21 cellular contexts compared by ENCODE assay signal in the genomic region with DNA sequence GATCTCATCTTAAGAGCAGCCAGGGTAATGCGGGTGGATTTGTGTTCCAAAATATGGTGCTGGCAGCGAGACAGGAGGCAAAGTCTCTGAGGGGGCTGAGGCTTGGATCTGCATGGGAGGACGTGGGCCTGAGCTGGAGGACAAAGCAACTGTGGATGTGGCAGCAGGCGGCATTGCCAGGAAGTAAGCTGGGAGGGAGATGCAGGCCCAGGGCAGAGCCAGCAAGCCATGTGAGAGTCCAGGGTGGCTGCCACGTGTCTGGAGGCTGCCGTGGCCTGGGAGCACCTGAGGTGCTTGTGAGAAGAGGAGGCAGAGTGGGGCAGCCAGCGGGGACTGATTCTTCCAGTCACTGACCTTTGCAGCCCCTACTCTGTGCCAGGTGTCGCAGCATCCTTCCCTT. TPM values are rescaled to one million over a fixed set of nuclear protein-coding genes. Genes with fewer than 3 reads are reported as not detected.
DNase-seq lines count a peak whose midpoint lies in the region; ATAC-seq and TF ChIP-seq lines count a peak whose summit lies in the region.
"Had no signal": no experiment of that assay in that cellular context is flagged by ENCODE, and none has a peak within 500 bp of the region (broad histone marks: within the 10 kb centered on the region; RNA-seq: fewer than 3 reads in every experiment).

No MANE protein-coding gene starts in this region.

- H3K9me2 ChIP-seq in GM23338 (ENCODE audit: insufficient read depth), result no peaks in the 10 kb centered on the region

- DNase-seq in GM23338 (ENCODE audit: low spot score) (no peak), SHP77 treated with DMSO at 0.1 percent for 48 hours (lab: John Stamatoyannopoulos, UW) (peak; percentile 4), glutamatergic neuron (no peak), psoas muscle (peak; percentile 51 to 71), cerebellar cortex (ENCODE audit: low spot score) (no peak), MV-4-11 (lab: John Stamatoyannopoulos, UW) (no peak)
- DNase-seq: activated CD8-positive, alpha-beta T cell treated with anti-CD3 and anti-CD28 coated beads, Interleukin-2, amount 10 ng/mL, durations not matched to agents 7 days and 5 days; activated naive CD4-positive, alpha-beta T cell treated with anti-CD3 and anti-CD28 coated beads, Interleukin-2, amount 50 U/mL, for 16 hours; activated T-cell treated with anti-CD3 and anti-CD28 coated beads, Interleukin-2, amount 50 U/mL, for 24 hours; body of pancreas; CD8-positive, alpha-beta memory T cell; Karpas-422; NCI-H1105 treated with DMSO at 0.1 percent for 48 hours; NCI-H82; retina; T-helper 9 cell had no signal

- H3K9me3 Mint-ChIP-seq in GM23338 (peaks cover 3% of the 10 kb centered on the region; the same call in 1 of the 3 replicates), glutamatergic neuron (ENCODE audit: unreplicated experiment) (peaks cover 12% of the 10 kb centered on the region)
- H3K9me3 Mint-ChIP-seq: CD8-positive, alpha-beta memory T cell; dendritic cell treated with granulocyte-macrophage colony-stimulating factor and Interleukin-4, amounts not matched to agents 40 ng/mL and 50 ng/mL, for 4 days had no signal

- no peak overlapping the region for H3K4me2 ChIP-seq in GM23338

- H3K4me1 Mint-ChIP-seq in GM23338 (peaks cover 25% of the 10 kb centered on the region), glutamatergic neuron (ENCODE audit: low read depth, unreplicated experiment) (peaks cover 4% of the 10 kb centered on the region)
- H3K4me1 Mint-ChIP-seq: CD8-positive, alpha-beta memory T cell had no signal

- H3K4me3 ChIP-seq in GM23338 (no peak overlapping the region), psoas muscle (no peak overlapping the region)
- H3K4me3 ChIP-seq: body of pancreas, SK-N-MC, tibial nerve had no signal

- H3K27ac Mint-ChIP-seq in GM23338, result peak overlapping the region; percentile 42; the same call in 1 of the 2 replicates
- H3K27ac Mint-ChIP-seq in glutamatergic neuron (ENCODE audit: unreplicated experiment), result no peak overlapping the region
- H3K27ac Mint-ChIP-seq: activated CD8-positive, alpha-beta T cell treated with anti-CD3 and anti-CD28 coated beads, Interleukin-2, amount 10 ng/mL, durations not matched to agents 7 days and 5 days; activated T-cell treated with anti-CD3 and anti-CD28 coated beads, Interleukin-2, amount 50 U/mL, for 24 hours; dendritic cell treated with granulocyte-macrophage colony-stimulating factor and Interleukin-4, amounts not matched to agents 40 ng/mL and 50 ng/mL, for 4 days had no signal

- no peak for TF ChIP-seq CTCF in GM23338 (conservative IDR thresholded peaks at IDR 0.05; ENCODE audit: low read depth in 2 of 2)
- TF ChIP-seq CTCF in glutamatergic neuron (IDR thresholded peaks at IDR 0.05; ENCODE audit: partially characterized antibody, unreplicated experiment), result no peak
- no peak for TF ChIP-seq CTCF in psoas muscle (IDR thresholded peaks at IDR 0.05)

- intact Hi-C loops in psoas muscle (cut with DNase I), result no loop called here

- H3K27me3 ChIP-seq in GM23338 (ENCODE audit: insufficient read depth) (no peaks in the 10 kb centered on the region), psoas muscle (ENCODE audit: insufficient read depth in 3 of 3, low read length in 2 of 3) (no peaks in the 10 kb centered on the region)
- H3K27me3 ChIP-seq: body of pancreas, tibial nerve had no signal

- H3K36me3 ChIP-seq in GM23338 (ENCODE audit: insufficient read depth) (no peaks in the 10 kb centered on the region; the same call in 1 of the 2 replicates), psoas muscle (ENCODE audit: insufficient read depth in 1 of 2, low read depth in 1 of 2) (peaks cover 0 to 8% of the 10 kb centered on the region in 2 donors)

- WGBS in psoas muscle, 3 donors, result 27 to 42% (median 29%) methylated on average over 8 of the region's 8 CpGs

- H3K9me3 ChIP-seq in psoas muscle, result no peaks in the 10 kb centered on the region
- H3K9me3 ChIP-seq: body of pancreas, tibial nerve had no signal

- no peak overlapping the region for H3K27ac ChIP-seq in GM23338 (ENCODE audit: low read depth)
- H3K27ac ChIP-seq in psoas muscle, result peak overlapping the region; percentile 92
- H3K27ac ChIP-seq: body of pancreas, SK-N-MC, tibial nerve had no signal

- ATAC-seq in GM23338 (no peak), psoas muscle (peak; percentile 41 to 63 (median 50)), GM18520 (IDR thresholded peaks at IDR 0.05; ENCODE audit: unreplicated experiment) (no peak), HG02642 (IDR thresholded peaks at IDR 0.05; ENCODE audit: poor library complexity, unreplicated experiment) (no peak)
- ATAC-seq: activated CD8-positive, alpha-beta T cell treated with anti-CD3 and anti-CD28 coated beads, Interleukin-2, amount 10 ng/mL, durations not matched to agents 7 days and 5 days; body of pancreas had no signal

- H3K4me3 Mint-ChIP-seq in GM23338 (no peak overlapping the region), glutamatergic neuron (ENCODE audit: unreplicated experiment) (peak overlapping the region; percentile 25)
- H3K4me3 Mint-ChIP-seq: activated CD8-positive, alpha-beta T cell treated with anti-CD3 and anti-CD28 coated beads, Interleukin-2, amount 10 ng/mL, durations not matched to agents 7 days and 5 days; activated T-cell treated with anti-CD3 and anti-CD28 coated beads, Interleukin-2, amount 50 U/mL, for 24 hours; CD8-positive, alpha-beta memory T cell; dendritic cell treated with granulocyte-macrophage colony-stimulating factor and Interleukin-4, amounts not matched to agents 40 ng/mL and 50 ng/mL, for 4 days had no signal

- peaks cover 4% of the 10 kb centered on the region; the same call in 1 of the 2 replicates for H4K20me1 ChIP-seq in GM23338 (replicated peaks; ENCODE audit: insufficient read depth)

- H3K36me3 Mint-ChIP-seq in GM23338 (ENCODE audit: low read depth) (peaks cover 3% of the 10 kb centered on the region; the same call in 1 of the 3 replicates), glutamatergic neuron (ENCODE audit: unreplicated experiment) (peaks cover 5% of the 10 kb centered on the region)

- peaks cover 15% of the 10 kb centered on the region for H3K27me3 Mint-ChIP-seq in GM23338 (ENCODE audit: insufficient read depth, low read depth, poor library complexity)
- peaks cover 11% of the 10 kb centered on the region for H3K27me3 Mint-ChIP-seq in glutamatergic neuron (ENCODE audit: unreplicated experiment)
- H3K27me3 Mint-ChIP-seq: activated T-cell treated with anti-CD3 and anti-CD28 coated beads, Interleukin-2, amount 50 U/mL, for 24 hours; dendritic cell treated with granulocyte-macrophage colony-stimulating factor and Interleukin-4, amounts not matched to agents 40 ng/mL and 50 ng/mL, for 4 days had no signal

- H3K79me2 ChIP-seq in GM23338 (replicated peaks; ENCODE audit: insufficient read depth), result no peaks in the 10 kb centered on the region

- H3F3A ChIP-seq in GM23338 (replicated peaks; ENCODE audit: low read depth), result no peaks in the 10 kb centered on the region

- H2AFZ ChIP-seq in GM23338, result no peak overlapping the region

- H3K4me1 ChIP-seq in GM23338 (ENCODE audit: insufficient read depth) (peaks cover 17% of the 10 kb centered on the region), psoas muscle (peaks cover 6% of the 10 kb centered on the region)
- H3K4me1 ChIP-seq: body of pancreas, tibial nerve had no signal

TF ChIP-seq in GM23338, 12 proteins besides CTCF, POLR2A, EP300 and RAD21 (continues in another document):
- no peak for TF ChIP-seq POLR2AphosphoS5 (IDR thresholded peaks at IDR 0.05; ENCODE audit: low read depth)
- no peak for TF ChIP-seq ZNF331 (CRISPR knock-in tag; IDR thresholded peaks at IDR 0.05; ENCODE audit: low read depth)
- TF ChIP-seq, protein P1, sequence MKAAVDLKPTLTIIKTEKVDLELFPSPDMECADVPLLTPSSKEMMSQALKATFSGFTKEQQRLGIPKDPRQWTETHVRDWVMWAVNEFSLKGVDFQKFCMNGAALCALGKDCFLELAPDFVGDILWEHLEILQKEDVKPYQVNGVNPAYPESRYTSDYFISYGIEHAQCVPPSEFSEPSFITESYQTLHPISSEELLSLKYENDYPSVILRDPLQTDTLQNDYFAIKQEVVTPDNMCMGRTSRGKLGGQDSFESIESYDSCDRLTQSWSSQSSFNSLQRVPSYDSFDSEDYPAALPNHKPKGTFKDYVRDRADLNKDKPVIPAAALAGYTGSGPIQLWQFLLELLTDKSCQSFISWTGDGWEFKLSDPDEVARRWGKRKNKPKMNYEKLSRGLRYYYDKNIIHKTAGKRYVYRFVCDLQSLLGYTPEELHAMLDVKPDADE (IDR thresholded peaks at IDR 0.05), result no peak
- no peak for TF ChIP-seq JUNB (IDR thresholded peaks at IDR 0.05; ENCODE audit: unreplicated experiment)
- no peak for TF ChIP-seq REST (IDR thresholded peaks at IDR 0.05; ENCODE audit: unreplicated experiment)
- TF ChIP-seq ZNF114 (CRISPR knock-in tag; IDR thresholded peaks at IDR 0.05), result no peak

RNA-seq across cellular contexts. Expression of gene DPF1, which starts 52.0 kb away (rescaled TPM):
- total RNA-seq in GM23338 (2014; rRNA removed; shearing (Covaris generic)), result 8.3 and 11.7 TPM in 2 replicates
- 7.9 and 8.3 TPM in 2 replicates for polyA plus RNA-seq in GM23338 (2016; fragmentation: Nextera tagmentation; extraction: Ambion mirVana)
- 33.8 TPM for total RNA-seq in glutamatergic neuron (ENCODE audit: unreplicated experiment)
- total RNA-seq in psoas muscle, result not detected
- polyA plus RNA-seq in psoas muscle, result under 1 TPM; 0.07 to 0.17 (median 0.16) TPM
- total RNA-seq: body of pancreas, tibial nerve had no signal
- polyA plus RNA-seq: CD8-positive, alpha-beta memory T cell had no signal

Comparison
In these comparisons a context has a peak if more than half of its experiments do, and no peak if none do; other contexts are left out.
1. ATAC-seq: peak in psoas muscle (4 of 4); none in GM23338 (single experiment), GM18520 (single experiment) and HG02642 (single experiment).
2. DNase-seq: peak in SHP77 treated with DMSO at 0.1 percent for 48 hours (single experiment) and psoas muscle (2 of 2); none in GM23338 (single experiment), glutamatergic neuron (single experiment), cerebellar cortex (single experiment) and MV-4-11 (single experiment).